ENCODE assay signal across 9 cellular contexts in genomic region chr15:96889734-96890480, GRCh38.
A peak's percentile ranks its signal among the peaks of the same experiment; 100 is the strongest.
DNase-seq lines count a peak whose midpoint lies in the region; ATAC-seq and TF ChIP-seq lines count a peak whose summit lies in the region.
"Had no signal": no experiment of that assay in that cellular context is flagged by ENCODE, and none has a peak within 500 bp of the region (broad histone marks: within the 10 kb centered on the region; RNA-seq: fewer than 3 reads in every experiment).

No MANE protein-coding gene starts in this region.

- H3K27me3 ChIP-seq in SK-N-SH (ENCODE audit: insufficient read depth) (no peaks in the 10 kb centered on the region), RWPE2 (ENCODE audit: insufficient read depth, poor library complexity, severe bottlenecking) (peaks cover 7% of the 10 kb centered on the region)

- H3K27me3 Mint-ChIP-seq in stimulated activated naive B cell treated with anti-CD40 and anti-IgM and Interleukin-4, amounts not matched to agents 10 μg/mL and 1 μg/mL and 100 μg/mL, for 72 hours, result no peaks in the 10 kb centered on the region

- H3K9ac ChIP-seq in SK-N-SH, result no peak overlapping the region

- no peaks in the 10 kb centered on the region for H3K36me3 ChIP-seq in SK-N-SH (replicated peaks in 1 of 2; ENCODE audit: control insufficient read depth in 1 of 2, insufficient read depth in 2 of 2, low read length in 1 of 2)
- no peaks in the 10 kb centered on the region for H3K36me3 ChIP-seq in RWPE2 (ENCODE audit: low read depth)

- H3K4me3 ChIP-seq in SK-N-SH (ENCODE audit: low read depth in 2 of 2, low read length in 1 of 2) (peak overlapping the region; percentile 6 to 22; a peak in 2 of 4 replicates), RWPE2 (ENCODE audit: severe bottlenecking) (peak overlapping the region; percentile 10), fibroblast of the aortic adventitia (ENCODE audit: low read depth, low read length) (peak overlapping the region; percentile 15)

- no peaks in the 10 kb centered on the region for H3K79me2 ChIP-seq in SK-N-SH (ENCODE audit: insufficient read depth)

- H3F3A ChIP-seq in SK-N-SH (replicated peaks; ENCODE audit: insufficient read depth), result no peaks in the 10 kb centered on the region

- H3K27ac Mint-ChIP-seq in stimulated activated naive B cell treated with anti-CD40 and anti-IgM and Interleukin-4, amounts not matched to agents 10 μg/mL and 1 μg/mL and 100 μg/mL, for 72 hours, result no peak overlapping the region

- peaks cover 0 to 3% of the 10 kb centered on the region in 2 donors for H3K4me1 Mint-ChIP-seq in stimulated activated naive B cell treated with anti-CD40 and anti-IgM and Interleukin-4, amounts not matched to agents 10 μg/mL and 1 μg/mL and 100 μg/mL, for 72 hours

- peaks cover 3 to 7% of the 10 kb centered on the region in 2 donors for H3K9me3 Mint-ChIP-seq in stimulated activated naive B cell treated with anti-CD40 and anti-IgM and Interleukin-4, amounts not matched to agents 10 μg/mL and 1 μg/mL and 100 μg/mL, for 72 hours

- no peaks in the 10 kb centered on the region for H3K9me2 ChIP-seq in SK-N-SH

- DNase-seq in SK-N-SH (no peak), RWPE2 (ENCODE audit: low spot score) (no peak), fibroblast of the aortic adventitia (ENCODE audit: low read depth) (peak; percentile 2), posterior vena cava (ENCODE audit: low spot score) (no peak), NCI-H1694 treated with DMSO at 0.1 percent for 48 hours (lab: John Stamatoyannopoulos, UW) (no peak)
- no peak for DNase-seq in stimulated activated naive B cell treated with anti-CD40 and anti-IgM and Interleukin-4, amounts not matched to agents 10 μg/mL and 1 μg/mL and 100 μg/mL, for 72 hours
- no peak for DNase-seq in stimulated activated naive CD4-positive, alpha-beta T cell treated with Interleukin-2 at 50 U/mL for 16 hours (lab: John Stamatoyannopoulos, UW)
- DNase-seq: islet precursor cell had no signal

- TF ChIP-seq CTCF in SK-N-SH (IDR thresholded peaks at IDR 0.05) (no peak), RWPE2 (IDR thresholded peaks at IDR 0.05; ENCODE audit: poor library complexity, severe bottlenecking) (no peak), fibroblast of the aortic adventitia (IDR thresholded peaks at IDR 0.05; ENCODE audit: insufficient read depth, low read length) (no peak)

- TF ChIP-seq EP300 in SK-N-SH (IDR thresholded peaks at IDR 0.05; ENCODE audit: borderline replicate concordance in 1 of 2, low read depth in 1 of 2, low read length in 1 of 2), result no peak

- 3% methylated on average over 6 of the region's 6 CpGs for WGBS in SK-N-SH (ENCODE audit: low lambda C conversion rate)

- H3K4me2 ChIP-seq in SK-N-SH, result no peak overlapping the region

- peak overlapping the region; percentile 54 to 73 for H3K4me3 Mint-ChIP-seq in stimulated activated naive B cell treated with anti-CD40 and anti-IgM and Interleukin-4, amounts not matched to agents 10 μg/mL and 1 μg/mL and 100 μg/mL, for 72 hours

- POLR2A ChIA-PET in SK-N-SH (lab: Yijun Ruan, JAX), result no interaction called here

- intact Hi-C loops in posterior vena cava (cut with DNase I), result no loop called here

- no peaks in the 10 kb centered on the region; a peak in 1 of 4 replicates for H3K4me1 ChIP-seq in SK-N-SH (ENCODE audit: control insufficient read depth in 1 of 2, insufficient read depth in 2 of 2, low read depth in 1 of 2, low read length in 1 of 2)
- peaks cover 3% of the 10 kb centered on the region for H3K4me1 ChIP-seq in RWPE2 (ENCODE audit: insufficient read depth, poor library complexity, severe bottlenecking)

- CTCF ChIA-PET in SK-N-SH (lab: Yijun Ruan, JAX), result no interaction called here

- no peaks in the 10 kb centered on the region for H4K20me1 ChIP-seq in SK-N-SH (ENCODE audit: insufficient read depth)

- no peak for TF ChIP-seq RAD21 in SK-N-SH (IDR thresholded peaks at IDR 0.05; ENCODE audit: low read length)

- H3K27ac ChIP-seq in SK-N-SH (ENCODE audit: low read depth in 2 of 2, low read length in 1 of 2), result no peak overlapping the region
- H3K27ac ChIP-seq in RWPE2 (ENCODE audit: poor library complexity, severe bottlenecking), result no peak overlapping the region

- H3K36me3 Mint-ChIP-seq in stimulated activated naive B cell treated with anti-CD40 and anti-IgM and Interleukin-4, amounts not matched to agents 10 μg/mL and 1 μg/mL and 100 μg/mL, for 72 hours, result no peaks in the 10 kb centered on the region

- no peak overlapping the region for H2AFZ ChIP-seq in SK-N-SH (ENCODE audit: low read depth)

- no peaks in the 10 kb centered on the region for H3K9me3 ChIP-seq in SK-N-SH
- no peaks in the 10 kb centered on the region for H3K9me3 ChIP-seq in RWPE2 (ENCODE audit: severe bottlenecking)

- no peak for ATAC-seq in SK-N-SH treated with all-trans-retinoic acid at 6 μM for 48 hours
- ATAC-seq in RWPE2 (ENCODE audit: low read depth), result peak; percentile 44; the same call in 2 of the 3 replicates
- ATAC-seq in stimulated activated naive B cell treated with anti-CD40 and anti-IgM and Interleukin-4, amounts not matched to agents 10 μg/mL and 1 μg/mL and 100 μg/mL, for 72 hours (replicated peaks), result no peak

TF ChIP-seq in SK-N-SH, 30 proteins besides CTCF, POLR2A, EP300 and RAD21 (continues in another document):
- TF ChIP-seq FOSL2 (IDR thresholded peaks at IDR 0.05; ENCODE audit: borderline replicate concordance, low read depth), result no peak
- no peak for TF ChIP-seq YY1 (IDR thresholded peaks at IDR 0.05; ENCODE audit: low read depth)
- TF ChIP-seq USF1 (IDR thresholded peaks at IDR 0.05; ENCODE audit: borderline replicate concordance, low read depth), result no peak
- TF ChIP-seq RCOR1 (IDR thresholded peaks at IDR 0.05; ENCODE audit: low read length), result no peak
- no peak for TF ChIP-seq TAF1 (IDR thresholded peaks at IDR 0.05; ENCODE audit: borderline replicate concordance, low read depth, low read length)
- TF ChIP-seq TCF12 (IDR thresholded peaks at IDR 0.05), result no peak
- TF ChIP-seq JUND (IDR thresholded peaks at IDR 0.05), result no peak
- TF ChIP-seq CHD2 (IDR thresholded peaks at IDR 0.05; ENCODE audit: low read length, partially characterized antibody), result no peak
- no peak for TF ChIP-seq ZBTB33 (IDR thresholded peaks at IDR 0.05; ENCODE audit: borderline replicate concordance, low read depth)

TF ChIP-seq in SK-N-SH treated with all-trans-retinoic acid at 6 μM for 48 hours, 23 proteins besides CTCF, POLR2A, EP300 and RAD21:
- TF ChIP-seq TCF4 (CRISPR knock-in tag; IDR thresholded peaks at IDR 0.05; ENCODE audit: borderline replicate concordance), result no peak
- no peak for TF ChIP-seq TSHZ2 (CRISPR knock-in tag; IDR thresholded peaks at IDR 0.05)
- no peak for TF ChIP-seq ZNF70 (CRISPR knock-in tag; IDR thresholded peaks at IDR 0.05)
